Comparison of ENCODE assay signal across 1 cellular context in the genomic region with DNA sequence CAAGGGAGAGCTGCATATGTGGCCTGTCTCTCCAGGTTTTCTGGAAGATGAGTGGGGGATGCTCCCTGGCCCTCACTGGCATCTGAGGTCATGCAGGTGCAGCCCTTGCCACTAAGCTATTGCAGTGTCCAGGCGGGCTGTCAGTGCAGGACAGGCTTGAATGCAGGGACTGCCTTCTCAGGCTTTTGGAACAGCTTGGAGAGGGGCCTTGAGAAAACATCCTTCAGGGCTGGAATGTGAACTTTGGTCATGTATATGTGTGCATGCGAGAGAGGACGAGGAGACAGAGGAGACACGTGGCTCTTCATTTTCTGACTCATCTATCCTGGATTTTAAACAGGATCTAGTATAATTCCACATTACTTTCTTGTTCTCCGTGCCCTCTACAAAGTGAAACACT.
A peak's percentile ranks its signal among the peaks of the same experiment; 100 is the strongest.
TF ChIP-seq lines count a peak whose summit lies in the region.

No MANE protein-coding gene starts in this region.

TF ChIP-seq in HepG2, 621 proteins besides CTCF, POLR2A, EP300 and RAD21 (continued from another document):
- TF ChIP-seq, protein P1, sequence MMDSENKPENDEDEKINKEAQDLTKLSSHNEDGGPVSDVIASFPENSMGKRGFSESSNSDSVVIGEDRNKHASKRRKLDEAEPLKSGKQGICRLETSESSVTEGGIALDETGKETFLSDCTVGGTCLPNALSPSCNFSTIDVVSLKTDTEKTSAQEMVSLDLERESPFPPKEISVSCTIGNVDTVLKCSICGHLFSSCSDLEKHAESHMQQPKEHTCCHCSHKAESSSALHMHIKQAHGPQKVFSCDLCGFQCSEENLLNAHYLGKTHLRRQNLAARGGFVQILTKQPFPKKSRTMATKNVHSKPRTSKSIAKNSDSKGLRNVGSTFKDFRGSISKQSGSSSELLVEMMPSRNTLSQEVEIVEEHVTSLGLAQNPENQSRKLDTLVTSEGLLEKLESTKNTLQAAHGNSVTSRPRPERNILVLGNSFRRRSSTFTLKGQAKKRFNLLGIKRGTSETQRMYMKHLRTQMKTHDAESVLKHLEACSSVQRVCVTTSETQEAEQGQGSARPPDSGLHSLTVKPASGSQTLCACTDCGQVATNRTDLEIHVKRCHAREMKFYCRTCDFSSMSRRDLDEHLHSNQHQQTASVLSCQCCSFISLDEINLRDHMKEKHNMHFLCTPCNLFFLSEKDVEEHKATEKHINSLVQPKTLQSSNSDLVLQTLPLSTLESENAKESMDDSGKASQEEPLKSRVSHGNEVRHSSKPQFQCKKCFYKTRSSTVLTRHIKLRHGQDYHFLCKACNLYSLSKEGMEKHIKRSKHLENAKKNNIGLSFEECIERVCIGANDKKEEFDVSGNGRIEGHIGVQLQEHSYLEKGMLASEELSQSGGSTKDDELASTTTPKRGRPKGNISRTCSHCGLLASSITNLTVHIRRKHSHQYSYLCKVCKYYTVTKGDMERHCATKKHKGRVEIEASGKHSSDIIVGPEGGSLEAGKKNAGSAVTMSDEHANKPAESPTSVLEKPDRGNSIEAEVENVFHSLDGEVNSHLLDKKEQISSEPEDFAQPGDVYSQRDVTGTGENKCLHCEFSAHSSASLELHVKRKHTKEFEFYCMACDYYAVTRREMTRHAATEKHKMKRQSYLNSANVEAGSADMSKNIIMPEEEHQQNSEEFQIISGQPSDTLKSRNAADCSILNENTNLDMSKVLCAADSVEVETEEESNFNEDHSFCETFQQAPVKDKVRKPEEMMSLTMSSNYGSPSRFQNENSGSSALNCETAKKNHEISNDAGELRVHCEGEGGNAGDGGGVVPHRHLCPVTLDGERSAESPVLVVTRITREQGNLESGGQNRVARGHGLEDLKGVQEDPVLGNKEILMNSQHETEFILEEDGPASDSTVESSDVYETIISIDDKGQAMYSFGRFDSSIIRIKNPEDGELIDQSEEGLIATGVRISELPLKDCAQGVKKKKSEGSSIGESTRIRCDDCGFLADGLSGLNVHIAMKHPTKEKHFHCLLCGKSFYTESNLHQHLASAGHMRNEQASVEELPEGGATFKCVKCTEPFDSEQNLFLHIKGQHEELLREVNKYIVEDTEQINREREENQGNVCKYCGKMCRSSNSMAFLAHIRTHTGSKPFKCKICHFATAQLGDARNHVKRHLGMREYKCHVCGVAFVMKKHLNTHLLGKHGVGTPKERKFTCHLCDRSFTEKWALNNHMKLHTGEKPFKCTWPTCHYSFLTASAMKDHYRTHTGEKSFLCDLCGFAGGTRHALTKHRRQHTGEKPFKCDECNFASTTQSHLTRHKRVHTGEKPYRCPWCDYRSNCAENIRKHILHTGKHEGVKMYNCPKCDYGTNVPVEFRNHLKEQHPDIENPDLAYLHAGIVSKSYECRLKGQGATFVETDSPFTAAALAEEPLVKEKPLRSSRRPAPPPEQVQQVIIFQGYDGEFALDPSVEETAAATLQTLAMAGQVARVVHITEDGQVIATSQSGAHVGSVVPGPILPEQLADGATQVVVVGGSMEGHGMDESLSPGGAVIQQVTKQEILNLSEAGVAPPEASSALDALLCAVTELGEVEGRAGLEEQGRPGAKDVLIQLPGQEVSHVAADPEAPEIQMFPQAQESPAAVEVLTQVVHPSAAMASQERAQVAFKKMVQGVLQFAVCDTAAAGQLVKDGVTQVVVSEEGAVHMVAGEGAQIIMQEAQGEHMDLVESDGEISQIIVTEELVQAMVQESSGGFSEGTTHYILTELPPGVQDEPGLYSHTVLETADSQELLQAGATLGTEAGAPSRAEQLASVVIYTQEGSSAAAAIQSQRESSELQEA (CRISPR knock-in tag; IDR thresholded peaks at IDR 0.05; ENCODE audit: not compliant biosample characterization) = no peak
- TF ChIP-seq, protein P2, sequence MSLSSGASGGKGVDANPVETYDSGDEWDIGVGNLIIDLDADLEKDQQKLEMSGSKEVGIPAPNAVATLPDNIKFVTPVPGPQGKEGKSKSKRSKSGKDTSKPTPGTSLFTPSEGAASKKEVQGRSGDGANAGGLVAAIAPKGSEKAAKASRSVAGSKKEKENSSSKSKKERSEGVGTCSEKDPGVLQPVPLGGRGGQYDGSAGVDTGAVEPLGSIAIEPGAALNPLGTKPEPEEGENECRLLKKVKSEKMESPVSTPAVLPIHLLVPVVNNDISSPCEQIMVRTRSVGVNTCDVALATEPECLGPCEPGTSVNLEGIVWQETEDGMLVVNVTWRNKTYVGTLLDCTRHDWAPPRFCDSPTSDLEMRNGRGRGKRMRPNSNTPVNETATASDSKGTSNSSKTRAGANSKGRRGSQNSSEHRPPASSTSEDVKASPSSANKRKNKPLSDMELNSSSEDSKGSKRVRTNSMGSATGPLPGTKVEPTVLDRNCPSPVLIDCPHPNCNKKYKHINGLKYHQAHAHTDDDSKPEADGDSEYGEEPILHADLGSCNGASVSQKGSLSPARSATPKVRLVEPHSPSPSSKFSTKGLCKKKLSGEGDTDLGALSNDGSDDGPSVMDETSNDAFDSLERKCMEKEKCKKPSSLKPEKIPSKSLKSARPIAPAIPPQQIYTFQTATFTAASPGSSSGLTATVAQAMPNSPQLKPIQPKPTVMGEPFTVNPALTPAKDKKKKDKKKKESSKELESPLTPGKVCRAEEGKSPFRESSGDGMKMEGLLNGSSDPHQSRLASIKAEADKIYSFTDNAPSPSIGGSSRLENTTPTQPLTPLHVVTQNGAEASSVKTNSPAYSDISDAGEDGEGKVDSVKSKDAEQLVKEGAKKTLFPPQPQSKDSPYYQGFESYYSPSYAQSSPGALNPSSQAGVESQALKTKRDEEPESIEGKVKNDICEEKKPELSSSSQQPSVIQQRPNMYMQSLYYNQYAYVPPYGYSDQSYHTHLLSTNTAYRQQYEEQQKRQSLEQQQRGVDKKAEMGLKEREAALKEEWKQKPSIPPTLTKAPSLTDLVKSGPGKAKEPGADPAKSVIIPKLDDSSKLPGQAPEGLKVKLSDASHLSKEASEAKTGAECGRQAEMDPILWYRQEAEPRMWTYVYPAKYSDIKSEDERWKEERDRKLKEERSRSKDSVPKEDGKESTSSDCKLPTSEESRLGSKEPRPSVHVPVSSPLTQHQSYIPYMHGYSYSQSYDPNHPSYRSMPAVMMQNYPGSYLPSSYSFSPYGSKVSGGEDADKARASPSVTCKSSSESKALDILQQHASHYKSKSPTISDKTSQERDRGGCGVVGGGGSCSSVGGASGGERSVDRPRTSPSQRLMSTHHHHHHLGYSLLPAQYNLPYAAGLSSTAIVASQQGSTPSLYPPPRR (CRISPR knock-in tag; IDR thresholded peaks at IDR 0.05; ENCODE audit: borderline replicate concordance) = no peak
- TF ChIP-seq GZF1 (CRISPR knock-in tag; IDR thresholded peaks at IDR 0.05) = no peak
- TF ChIP-seq, protein P3, sequence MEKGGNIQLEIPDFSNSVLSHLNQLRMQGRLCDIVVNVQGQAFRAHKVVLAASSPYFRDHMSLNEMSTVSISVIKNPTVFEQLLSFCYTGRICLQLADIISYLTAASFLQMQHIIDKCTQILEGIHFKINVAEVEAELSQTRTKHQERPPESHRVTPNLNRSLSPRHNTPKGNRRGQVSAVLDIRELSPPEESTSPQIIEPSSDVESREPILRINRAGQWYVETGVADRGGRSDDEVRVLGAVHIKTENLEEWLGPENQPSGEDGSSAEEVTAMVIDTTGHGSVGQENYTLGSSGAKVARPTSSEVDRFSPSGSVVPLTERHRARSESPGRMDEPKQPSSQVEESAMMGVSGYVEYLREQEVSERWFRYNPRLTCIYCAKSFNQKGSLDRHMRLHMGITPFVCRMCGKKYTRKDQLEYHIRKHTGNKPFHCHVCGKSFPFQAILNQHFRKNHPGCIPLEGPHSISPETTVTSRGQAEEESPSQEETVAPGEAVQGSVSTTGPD (CRISPR knock-in tag; IDR thresholded peaks at IDR 0.05) = no peak
- 0 out of 2 replicates have a peak, but pooled peaks have one; percentile 27 for TF ChIP-seq SAP130 (CRISPR knock-in tag; IDR thresholded peaks at IDR 0.05; ENCODE audit: low read depth)
- TF ChIP-seq THYN1 (CRISPR knock-in tag; IDR thresholded peaks at IDR 0.05; ENCODE audit: borderline replicate concordance, low read depth) = no peak
- TF ChIP-seq HNF4G (IDR thresholded peaks at IDR 0.05; ENCODE audit: borderline replicate concordance, low read depth, low read length) = 0 out of 2 replicates have a peak, but pooled peaks have one; percentile 33
- TF ChIP-seq HNF4G (CRISPR knock-in tag; IDR thresholded peaks at IDR 0.05; ENCODE audit: borderline replicate concordance, low read depth) = no peak
- TF ChIP-seq, protein P4, sequence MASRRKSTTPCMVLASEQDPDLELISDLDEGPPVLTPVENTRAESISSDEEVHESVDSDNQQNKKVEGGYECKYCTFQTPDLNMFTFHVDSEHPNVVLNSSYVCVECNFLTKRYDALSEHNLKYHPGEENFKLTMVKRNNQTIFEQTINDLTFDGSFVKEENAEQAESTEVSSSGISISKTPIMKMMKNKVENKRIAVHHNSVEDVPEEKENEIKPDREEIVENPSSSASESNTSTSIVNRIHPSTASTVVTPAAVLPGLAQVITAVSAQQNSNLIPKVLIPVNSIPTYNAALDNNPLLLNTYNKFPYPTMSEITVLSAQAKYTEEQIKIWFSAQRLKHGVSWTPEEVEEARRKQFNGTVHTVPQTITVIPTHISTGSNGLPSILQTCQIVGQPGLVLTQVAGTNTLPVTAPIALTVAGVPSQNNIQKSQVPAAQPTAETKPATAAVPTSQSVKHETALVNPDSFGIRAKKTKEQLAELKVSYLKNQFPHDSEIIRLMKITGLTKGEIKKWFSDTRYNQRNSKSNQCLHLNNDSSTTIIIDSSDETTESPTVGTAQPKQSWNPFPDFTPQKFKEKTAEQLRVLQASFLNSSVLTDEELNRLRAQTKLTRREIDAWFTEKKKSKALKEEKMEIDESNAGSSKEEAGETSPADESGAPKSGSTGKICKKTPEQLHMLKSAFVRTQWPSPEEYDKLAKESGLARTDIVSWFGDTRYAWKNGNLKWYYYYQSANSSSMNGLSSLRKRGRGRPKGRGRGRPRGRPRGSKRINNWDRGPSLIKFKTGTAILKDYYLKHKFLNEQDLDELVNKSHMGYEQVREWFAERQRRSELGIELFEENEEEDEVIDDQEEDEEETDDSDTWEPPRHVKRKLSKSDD (CRISPR knock-in tag; IDR thresholded peaks at IDR 0.05; ENCODE audit: low read depth) = no peak
- TF ChIP-seq, protein P5, sequence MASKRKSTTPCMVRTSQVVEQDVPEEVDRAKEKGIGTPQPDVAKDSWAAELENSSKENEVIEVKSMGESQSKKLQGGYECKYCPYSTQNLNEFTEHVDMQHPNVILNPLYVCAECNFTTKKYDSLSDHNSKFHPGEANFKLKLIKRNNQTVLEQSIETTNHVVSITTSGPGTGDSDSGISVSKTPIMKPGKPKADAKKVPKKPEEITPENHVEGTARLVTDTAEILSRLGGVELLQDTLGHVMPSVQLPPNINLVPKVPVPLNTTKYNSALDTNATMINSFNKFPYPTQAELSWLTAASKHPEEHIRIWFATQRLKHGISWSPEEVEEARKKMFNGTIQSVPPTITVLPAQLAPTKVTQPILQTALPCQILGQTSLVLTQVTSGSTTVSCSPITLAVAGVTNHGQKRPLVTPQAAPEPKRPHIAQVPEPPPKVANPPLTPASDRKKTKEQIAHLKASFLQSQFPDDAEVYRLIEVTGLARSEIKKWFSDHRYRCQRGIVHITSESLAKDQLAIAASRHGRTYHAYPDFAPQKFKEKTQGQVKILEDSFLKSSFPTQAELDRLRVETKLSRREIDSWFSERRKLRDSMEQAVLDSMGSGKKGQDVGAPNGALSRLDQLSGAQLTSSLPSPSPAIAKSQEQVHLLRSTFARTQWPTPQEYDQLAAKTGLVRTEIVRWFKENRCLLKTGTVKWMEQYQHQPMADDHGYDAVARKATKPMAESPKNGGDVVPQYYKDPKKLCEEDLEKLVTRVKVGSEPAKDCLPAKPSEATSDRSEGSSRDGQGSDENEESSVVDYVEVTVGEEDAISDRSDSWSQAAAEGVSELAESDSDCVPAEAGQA (IDR thresholded peaks at IDR 0.05; ENCODE audit: low read depth) = no peak
- TF ChIP-seq, protein P5 (CRISPR knock-in tag; IDR thresholded peaks at IDR 0.05; ENCODE audit: borderline replicate concordance) = no peak
- no peak for TF ChIP-seq BCL6 (CRISPR knock-in tag; IDR thresholded peaks at IDR 0.05)
